8 cellular contexts compared by ENCODE assay signal in genomic region chr12:56332512-56333196, GRCh38. TPM values are rescaled to one million over a fixed set of nuclear protein-coding genes. Genes with fewer than 3 reads are reported as not detected.
A peak's percentile ranks its signal among the peaks of the same experiment; 100 is the strongest.
DNase-seq lines count a peak whose midpoint lies in the region; ATAC-seq and TF ChIP-seq lines count a peak whose summit lies in the region.

No MANE protein-coding gene starts in this region.

- H3K36me3 ChIP-seq in Panc1 (ENCODE audit: control insufficient read depth, insufficient read depth, low read length), result peaks cover 3% of the 10 kb centered on the region; the same call in 1 of the 2 replicates

- H3K36me3 Mint-ChIP-seq in Calu3 (ENCODE audit: insufficient read depth, unreplicated experiment) (peaks cover 22% of the 10 kb centered on the region), progenitor cell of endocrine pancreas (ENCODE audit: insufficient read depth) (no peaks in the 10 kb centered on the region)

- CTCF ChIA-PET in Calu3 (lab: Charles Lee) (interaction anchor here (1.1 to 3.1 kb wide), 3 partner anchors 17 to 132 kb away, joined by 3 to 15 read pairs (median 4); partner anchors contain the start of genes CNPY2 and STAT2), Panc1 (lab: Charles Lee) (interaction anchor here (0.6 kb wide), 1 partner anchor 33 kb away, joined by 4 read pairs; no protein-coding TSS in a partner anchor), GM10248 (lab: Yijun Ruan, JAX) (interaction anchor here (0.8 to 3.0 kb wide), 14 partner anchors 12 to 143 kb away, joined by 3 to 18 read pairs (median 6); partner anchors contain the start of genes SMARCC2 and STAT2)

- in situ Hi-C loops in Panc1 (cut with HindIII; ENCODE audit: low pct_unique_long_range_greater_than_20kb, low sequenced_read_pairs), result no loop called here

- H3K27me3 Mint-ChIP-seq in Calu3 (ENCODE audit: unreplicated experiment), result no peaks in the 10 kb centered on the region
- no peaks in the 10 kb centered on the region for H3K27me3 Mint-ChIP-seq in progenitor cell of endocrine pancreas

- H3K9me3 Mint-ChIP-seq in Calu3 (ENCODE audit: low read depth, unreplicated experiment) (no peaks in the 10 kb centered on the region), progenitor cell of endocrine pancreas (ENCODE audit: low read depth) (no peaks in the 10 kb centered on the region)

- H3K27ac Mint-ChIP-seq in Calu3 (ENCODE audit: unreplicated experiment) (peak overlapping the region; percentile 99), progenitor cell of endocrine pancreas (peak overlapping the region; percentile 99)

- no TSS peak for BruUV-seq in Calu3 (replicated peaks; lab: Mats Ljungman, UMichigan)
- BruUV-seq in Panc1 (replicated peaks; lab: Mats Ljungman, UMichigan), result no TSS peak

- no peaks in the 10 kb centered on the region for H3K9me3 ChIP-seq in Panc1 (ENCODE audit: control insufficient read depth, insufficient read depth, low read depth, low read length)

- POLR2A ChIA-PET in Panc1 (lab: Charles Lee), result interaction anchor here (0.6 to 0.9 kb wide), 3 partner anchors 17 to 102 kb away, joined by 4 to 6 read pairs (median 5); no protein-coding TSS in a partner anchor
- POLR2A ChIA-PET in GM10248 (lab: Yijun Ruan, JAX), result interaction anchor here (1.0 to 1.8 kb wide), 2 partner anchors 17 to 27 kb away, joined by 3 to 6 read pairs; partner anchors contain the start of genes CNPY2 and STAT2

- peaks cover 15% of the 10 kb centered on the region; the same call in 1 of the 2 replicates for H3K4me1 ChIP-seq in Panc1 (ENCODE audit: control insufficient read depth, insufficient read depth, low read length)

- H3K4me3 Mint-ChIP-seq in Calu3 (ENCODE audit: low read depth, unreplicated experiment) (peak overlapping the region; percentile 79), progenitor cell of endocrine pancreas (ENCODE audit: low read depth) (peak overlapping the region; percentile 89)

- H3K4me3 ChIP-seq in Panc1 (ENCODE audit: low read depth in 2 of 2, low read length in 2 of 2), result peak overlapping the region; percentile 76 to 83

- ATAC-seq in Panc1 (no peak), GM18907 (IDR thresholded peaks at IDR 0.05; ENCODE audit: unreplicated experiment) (no peak)

- DNase-seq in Calu3, result no peak
- DNase-seq in Panc1 (ENCODE audit: low read depth, low spot score), result no peak
- no peak for DNase-seq in epithelial cell of prostate (ENCODE audit: low read depth, low spot score)
- DNase-seq in progenitor cell of endocrine pancreas (ENCODE audit: low spot score, unreplicated experiment), result no peak
- no peak for DNase-seq in GM10248 (ENCODE audit: extremely low spot score)
- no peak for DNase-seq in superior temporal gyrus (ENCODE audit: extremely low spot score)
- no peak for DNase-seq in NOMO-1 treated with dmso at 0.1 percent for 144 hours (lab: John Stamatoyannopoulos, UW; ENCODE audit: unreplicated experiment)

- no peaks in the 10 kb centered on the region for H3K27me3 ChIP-seq in Panc1 (ENCODE audit: control insufficient read depth, insufficient read depth, low read length)

- H3K27ac ChIP-seq in Panc1 (ENCODE audit: low read length), result peak overlapping the region; percentile 99
- peak overlapping the region; percentile 90 for H3K27ac ChIP-seq in epithelial cell of prostate

- intact Hi-C loops in Calu3 (cut with micrococcal nuclease; ENCODE audit: unreplicated experiment) (loop anchor here (1.0 kb wide), 1 partner anchor 16 kb away; no protein-coding TSS in a partner anchor), Panc1 (cut with micrococcal nuclease; ENCODE audit: unreplicated experiment) (no loop called here)

- no peak for TF ChIP-seq CTCF in Calu3 (IDR thresholded peaks at IDR 0.05; ENCODE audit: unreplicated experiment)
- TF ChIP-seq CTCF in Panc1 (IDR thresholded peaks at IDR 0.05), result no peak
- no peak for TF ChIP-seq CTCF in progenitor cell of endocrine pancreas (IDR thresholded peaks at IDR 0.05; ENCODE audit: unreplicated experiment)
- TF ChIP-seq CTCF in GM10248 (IDR thresholded peaks at IDR 0.05; ENCODE audit: control extremely low read depth, extremely low read depth, low read depth, missing control alignments), result no peak

- H3K4me1 Mint-ChIP-seq in Calu3 (ENCODE audit: low read depth, unreplicated experiment) (peaks cover 16% of the 10 kb centered on the region), progenitor cell of endocrine pancreas (ENCODE audit: low read depth) (peaks cover 11% of the 10 kb centered on the region)

RNA-seq across cellular contexts. Expression of gene PAN2, which starts 1.1 kb away (rescaled TPM):
- 53.5 and 72.5 TPM in 2 replicates for total RNA-seq in Calu3 (2022)
- total RNA-seq in Panc1 (2021; ENCODE audit: unreplicated experiment), result 71.9 TPM
- 39.0 TPM for polyA plus RNA-seq in Panc1 (2012; ENCODE audit: insufficient read length)
- total RNA-seq in progenitor cell of endocrine pancreas, result 69.3 and 73.1 TPM in 2 replicates

RNA-seq across cellular contexts. Expression of gene IL23A, which starts 6.0 kb away (rescaled TPM):
- total RNA-seq in Calu3 (2022) (1.8 and 2.9 TPM in 2 replicates), Panc1 (2021; ENCODE audit: unreplicated experiment) (0.41 TPM), progenitor cell of endocrine pancreas (0.67 and 0.89 TPM in 2 replicates)
- 0.79 TPM for polyA plus RNA-seq in Panc1 (2012; ENCODE audit: insufficient read length)

RNA-seq across cellular contexts. Expression of gene CNPY2, which starts 16.9 kb away (rescaled TPM):
- 228 and 236 TPM in 2 replicates for total RNA-seq in Calu3 (2022)
- 115 TPM for total RNA-seq in Panc1 (2021; ENCODE audit: unreplicated experiment)
- polyA plus RNA-seq in Panc1 (2012; ENCODE audit: insufficient read length), result 112 TPM
- 225 and 230 TPM in 2 replicates for total RNA-seq in progenitor cell of endocrine pancreas

RNA-seq across cellular contexts. Expression of gene STAT2, which starts 27.3 kb away (rescaled TPM):
- total RNA-seq in Calu3 (2022) (127 and 214 TPM in 2 replicates), Panc1 (2021; ENCODE audit: unreplicated experiment) (50.4 TPM), progenitor cell of endocrine pancreas (158 and 163 TPM in 2 replicates)
- polyA plus RNA-seq in Panc1 (2012; ENCODE audit: insufficient read length), result 26.5 TPM

RNA-seq across cellular contexts. Expression of gene APOF, which starts 30.0 kb away (rescaled TPM):
- total RNA-seq in Calu3 (2022) (not detected in 2 replicates), Panc1 (2021; ENCODE audit: unreplicated experiment) (0.10 TPM), progenitor cell of endocrine pancreas (not detected in 2 replicates)
- not detected for polyA plus RNA-seq in Panc1 (2012; ENCODE audit: insufficient read length)
